Comparison of ENCODE assay signal across 1 cellular context in the genomic region with DNA sequence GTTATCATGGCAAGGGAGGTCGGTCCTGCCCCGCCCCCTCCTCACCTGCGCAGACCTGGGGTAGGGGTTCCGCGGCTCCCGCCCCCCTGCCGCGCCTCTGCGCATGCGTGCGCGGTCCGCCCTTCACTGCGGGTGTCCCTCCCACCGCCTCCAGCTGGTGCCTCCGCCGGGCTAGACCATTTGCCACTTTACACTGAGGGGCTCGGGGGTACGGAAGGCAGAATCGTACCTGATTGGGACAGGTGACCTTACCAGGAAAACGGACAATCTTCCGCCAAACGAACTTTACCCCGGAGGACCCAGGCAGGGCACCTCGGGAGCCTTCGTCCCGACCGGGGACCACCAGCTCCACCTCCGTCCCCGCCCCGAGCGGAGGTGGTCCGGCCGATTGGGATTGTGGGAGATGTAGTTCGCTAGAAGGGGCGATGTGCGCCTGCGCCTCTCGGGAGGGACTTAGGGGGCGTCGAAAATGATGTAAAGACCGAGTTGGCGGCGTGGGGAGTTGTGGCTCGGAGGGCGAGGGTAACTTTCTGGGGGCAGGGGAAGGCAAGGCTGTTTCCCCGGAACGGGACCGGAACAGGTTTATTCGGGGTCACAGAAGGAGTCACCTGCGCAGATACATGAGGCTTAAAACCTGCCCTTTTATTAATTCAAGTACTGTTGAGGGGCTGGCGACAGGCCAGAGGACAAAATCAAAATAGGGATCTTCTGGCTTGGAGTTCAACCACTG.
A peak's percentile ranks its signal among the peaks of the same experiment; 100 is the strongest.
TF ChIP-seq lines count a peak whose summit lies in the region.

A gene with protein sequence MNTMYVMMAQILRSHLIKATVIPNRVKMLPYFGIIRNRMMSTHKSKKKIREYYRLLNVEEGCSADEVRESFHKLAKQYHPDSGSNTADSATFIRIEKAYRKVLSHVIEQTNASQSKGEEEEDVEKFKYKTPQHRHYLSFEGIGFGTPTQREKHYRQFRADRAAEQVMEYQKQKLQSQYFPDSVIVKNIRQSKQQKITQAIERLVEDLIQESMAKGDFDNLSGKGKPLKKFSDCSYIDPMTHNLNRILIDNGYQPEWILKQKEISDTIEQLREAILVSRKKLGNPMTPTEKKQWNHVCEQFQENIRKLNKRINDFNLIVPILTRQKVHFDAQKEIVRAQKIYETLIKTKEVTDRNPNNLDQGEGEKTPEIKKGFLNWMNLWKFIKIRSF (minus strand): TSS at position 344 of the 730 bp plus-strand sequence. CDS start 2,323 bp downstream, outside the sequence.

TF ChIP-seq in GM12878, 131 proteins besides CTCF, POLR2A, EP300 and RAD21 (continued from another document):
- peak; percentile 57 for TF ChIP-seq PKNOX1 (IDR thresholded peaks at IDR 0.05)
- TF ChIP-seq ZSCAN29 (IDR thresholded peaks at IDR 0.05), result no peak
- no peak for TF ChIP-seq SMARCA5 (IDR thresholded peaks at IDR 0.05)
- peak; percentile 81; the same call in 1 of the 2 replicates for TF ChIP-seq NBN (IDR thresholded peaks at IDR 0.05)
- TF ChIP-seq PAX8 (IDR thresholded peaks at IDR 0.05), result no peak
- TF ChIP-seq E2F4 (IDR thresholded peaks at IDR 0.05; ENCODE audit: low read depth, low read length), result no peak
- TF ChIP-seq BCL3 (IDR thresholded peaks at IDR 0.05; ENCODE audit: borderline replicate concordance, insufficient read depth, low read depth, low read length, poor library complexity, severe bottlenecking), result no peak
- TF ChIP-seq BRCA1 (IDR thresholded peaks at IDR 0.05; ENCODE audit: low read depth, low read length), result no peak
- no peak for TF ChIP-seq NFXL1 (IDR thresholded peaks at IDR 0.05; ENCODE audit: borderline replicate concordance)
- no peak for TF ChIP-seq POLR2AphosphoS2 (IDR thresholded peaks at IDR 0.05; ENCODE audit: low read depth, low read length)
- TF ChIP-seq MXI1 (IDR thresholded peaks at IDR 0.05; ENCODE audit: low read depth, low read length), result no peak
- no peak for TF ChIP-seq FOXM1 (IDR thresholded peaks at IDR 0.05; ENCODE audit: low read depth, low read length)
- TF ChIP-seq MEF2B (IDR thresholded peaks at IDR 0.05; ENCODE audit: partially characterized antibody, poor library complexity, severe bottlenecking), result peak; percentile 47
- TF ChIP-seq CEBPB (IDR thresholded peaks at IDR 0.05; ENCODE audit: borderline replicate concordance in 1 of 2, low read depth in 2 of 2, low read length in 2 of 2), result no peak
- 0 out of 2 replicates have a peak, but pooled peaks have one; percentile 15 for TF ChIP-seq CHD2 (IDR thresholded peaks at IDR 0.05; ENCODE audit: borderline replicate concordance, low read depth, low read length)
- no peak for TF ChIP-seq ASH2L (IDR thresholded peaks at IDR 0.05; ENCODE audit: borderline replicate concordance, low read depth)
- TF ChIP-seq ESRRA (IDR thresholded peaks at IDR 0.05; ENCODE audit: low read length), result no peak
- peak in 1 of 2 experiments; percentile 82; a peak in 2 of 3 replicates for TF ChIP-seq EGR1 (IDR thresholded peaks at IDR 0.05; ENCODE audit: borderline replicate concordance in 1 of 2, low read depth in 2 of 2, low read length in 2 of 2)
- TF ChIP-seq WRNIP1 (IDR thresholded peaks at IDR 0.05; ENCODE audit: borderline replicate concordance, low read depth, low read length), result no peak
- no peak for TF ChIP-seq STAT3 (IDR thresholded peaks at IDR 0.05; ENCODE audit: low read depth, low read length)
- TF ChIP-seq CBX3 (IDR thresholded peaks at IDR 0.05; ENCODE audit: borderline replicate concordance, low read depth), result no peak
- peak; percentile 88 for TF ChIP-seq TCF3 (IDR thresholded peaks at IDR 0.05; ENCODE audit: borderline replicate concordance, insufficient read depth, low read depth, low read length)
- no peak for TF ChIP-seq MYB (IDR thresholded peaks at IDR 0.05; ENCODE audit: borderline replicate concordance, low read depth, low read length)
- no peak for TF ChIP-seq ZBED1 (IDR thresholded peaks at IDR 0.05; ENCODE audit: borderline replicate concordance)
- TF ChIP-seq HDAC6 (IDR thresholded peaks at IDR 0.05; ENCODE audit: unreplicated experiment), result no peak
- TF ChIP-seq SRF (IDR thresholded peaks at IDR 0.05; ENCODE audit: low read depth in 2 of 2, low read length in 2 of 2), result 0 out of 4 replicates have a peak, but pooled peaks of 1 of the 2 experiments have one; percentile 17
